In the genomic region with DNA sequence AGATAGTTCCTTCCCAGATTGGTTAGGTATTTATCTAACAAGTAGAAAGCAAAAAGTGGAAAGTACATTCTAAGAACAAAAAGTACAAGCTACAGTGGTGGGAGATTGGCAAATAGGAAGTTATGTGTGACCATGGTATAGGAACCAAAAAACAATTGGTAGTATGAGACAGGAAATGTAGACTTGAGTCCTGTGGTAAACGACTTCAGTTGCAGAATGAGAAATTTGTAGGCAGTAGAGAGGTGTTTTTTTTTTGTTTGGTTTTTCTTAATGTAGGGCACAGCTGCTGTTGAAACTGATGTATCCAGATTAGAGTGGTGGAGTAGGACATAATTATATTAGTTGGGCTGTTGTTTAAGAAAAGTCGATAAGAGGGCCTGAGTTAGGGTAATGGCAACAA, we compare ENCODE assay signal across 8 cellular contexts.
DNase-seq lines count a peak whose midpoint lies in the region; ATAC-seq and TF ChIP-seq lines count a peak whose summit lies in the region.

No MANE protein-coding gene starts in this region.

- peak overlapping the region; percentile 22 for H3K4me3 Mint-ChIP-seq in activated naive CD4-positive, alpha-beta T cell treated with anti-CD3 and anti-CD28 coated beads, Interleukin-2, amount 10 ng/mL, durations not matched to agents 7 days and 5 days
- H3K4me3 Mint-ChIP-seq in activated B cell treated with CpG ODN at 0.5 μM for 24 hours: peak overlapping the region; percentile 36

- WGBS in tibial nerve, 2 donors: 67 to 81% methylated on average over 2 of the region's 2 CpGs

- peak overlapping the region in 3 of 4 donors; percentile 5 to 60 (median 21) for H3K27ac ChIP-seq in tibial nerve

- CTCF ChIA-PET in activated naive CD4-positive, alpha-beta T cell treated with anti-CD3 and anti-CD28 coated beads, Interleukin-2, amount 10 ng/mL, durations not matched to agents 7 days and 5 days (lab: Charles Lee): no interaction called here
- CTCF ChIA-PET in activated B cell treated with CpG ODN at 0.5 μM for 24 hours (lab: Charles Lee): interaction anchor here (2.2 kb wide), 1 partner anchor 271 kb away, joined by 7 read pairs; no protein-coding TSS in a partner anchor

- no peak overlapping the region for H3K4me3 ChIP-seq in tibial nerve
- no peak overlapping the region for H3K4me3 ChIP-seq in BE2C (ENCODE audit: low read depth, low read length)

- H3K9me3 ChIP-seq in tibial nerve (no peaks in the 10 kb centered on the region), BE2C (no peaks in the 10 kb centered on the region)

- H3K4me1 Mint-ChIP-seq in activated naive CD4-positive, alpha-beta T cell treated with anti-CD3 and anti-CD28 coated beads, Interleukin-2, amount 10 ng/mL, durations not matched to agents 7 days and 5 days: peaks cover 20% of the 10 kb centered on the region
- peaks cover 11% of the 10 kb centered on the region for H3K4me1 Mint-ChIP-seq in activated B cell treated with CpG ODN at 0.5 μM for 24 hours

- peak; percentile 18 to 50 for TF ChIP-seq EP300 in tibial nerve (IDR thresholded peaks at IDR 0.05)

- no peaks in the 10 kb centered on the region for H3K27me3 ChIP-seq in tibial nerve
- no peaks in the 10 kb centered on the region for H3K27me3 ChIP-seq in BE2C

- H3K36me3 Mint-ChIP-seq in activated naive CD4-positive, alpha-beta T cell treated with anti-CD3 and anti-CD28 coated beads, Interleukin-2, amount 10 ng/mL, durations not matched to agents 7 days and 5 days: peaks cover 48% of the 10 kb centered on the region
- H3K36me3 Mint-ChIP-seq in activated B cell treated with CpG ODN at 0.5 μM for 24 hours (ENCODE audit: low read depth): peaks cover 56% of the 10 kb centered on the region

- POLR2A ChIA-PET in activated B cell treated with CpG ODN at 0.5 μM for 24 hours (lab: Charles Lee): interaction anchor here (0.8 to 1.8 kb wide), 3 partner anchors 33 to 73 kb away, joined by 3 to 6 read pairs (median 4); a partner anchor contains a TSS

- intact Hi-C loops in activated B cell treated with CpG ODN at 0.5 μM for 24 hours (cut with micrococcal nuclease): loop anchor here (2.0 kb wide), 1 partner anchor 14 kb away; no protein-coding TSS in a partner anchor

- no peak for DNase-seq in activated naive CD4-positive, alpha-beta T cell treated with anti-CD3 and anti-CD28 coated beads, Interleukin-2, amount 10 ng/mL, durations not matched to agents 7 days and 5 days
- no peak for DNase-seq in activated naive CD4-positive, alpha-beta T cell treated with Interleukin-2 at 50 U/mL for 16 hours
- DNase-seq in activated B cell treated with CpG ODN at 0.5 μM for 24 hours: no peak
- DNase-seq in tibial nerve (ENCODE audit: low spot score in 2 of 2): no peak
- no peak for DNase-seq in kidney glomerular epithelial cell (lab: John Stamatoyannopoulos, UW)
- no peak for DNase-seq in BE2C
- DNase-seq in DMS53 treated with DMSO at 0.1 percent for 48 hours (lab: John Stamatoyannopoulos, UW; ENCODE audit: unreplicated experiment): no peak

- no peak for TF ChIP-seq POLR2A in tibial nerve (IDR thresholded peaks at IDR 0.05)

- peaks cover 5% of the 10 kb centered on the region for H3K9me3 Mint-ChIP-seq in activated naive CD4-positive, alpha-beta T cell treated with anti-CD3 and anti-CD28 coated beads, Interleukin-2, amount 10 ng/mL, durations not matched to agents 7 days and 5 days
- H3K9me3 Mint-ChIP-seq in activated B cell treated with CpG ODN at 0.5 μM for 24 hours: peaks cover 4% of the 10 kb centered on the region

- H3K4me1 ChIP-seq in tibial nerve: no peaks in the 10 kb centered on the region
- H3K4me1 ChIP-seq in BE2C: peaks cover 9% of the 10 kb centered on the region

- TF ChIP-seq CTCF in activated B cell treated with CpG ODN at 0.5 μM for 24 hours (IDR thresholded peaks at IDR 0.05): no peak
- TF ChIP-seq CTCF in tibial nerve (IDR thresholded peaks at IDR 0.05): no peak
- no peak for TF ChIP-seq CTCF in BE2C (IDR thresholded peaks at IDR 0.05; ENCODE audit: low read depth, low read length)

- H3K27me3 Mint-ChIP-seq in activated naive CD4-positive, alpha-beta T cell treated with anti-CD3 and anti-CD28 coated beads, Interleukin-2, amount 10 ng/mL, durations not matched to agents 7 days and 5 days: no peaks in the 10 kb centered on the region
- no peaks in the 10 kb centered on the region for H3K27me3 Mint-ChIP-seq in activated B cell treated with CpG ODN at 0.5 μM for 24 hours

- H3K36me3 ChIP-seq in tibial nerve: peaks cover 0 to 59% (median 0%) of the 10 kb centered on the region in 3 donors
- H3K36me3 ChIP-seq in BE2C: peaks cover 9% of the 10 kb centered on the region

- H3K27ac Mint-ChIP-seq in activated naive CD4-positive, alpha-beta T cell treated with anti-CD3 and anti-CD28 coated beads, Interleukin-2, amount 10 ng/mL, durations not matched to agents 7 days and 5 days: peak overlapping the region; percentile 82
- peak overlapping the region; percentile 81 for H3K27ac Mint-ChIP-seq in activated B cell treated with CpG ODN at 0.5 μM for 24 hours

- ATAC-seq in HG03060 (IDR thresholded peaks at IDR 0.05; ENCODE audit: low read depth, unreplicated experiment): peak; percentile 100
- ATAC-seq in activated B cell treated with CpG ODN at 0.5 μM for 24 hours (ENCODE audit: low read depth): peak; percentile 56
